ENCODE assay signal across 17 cellular contexts in the genomic region with DNA sequence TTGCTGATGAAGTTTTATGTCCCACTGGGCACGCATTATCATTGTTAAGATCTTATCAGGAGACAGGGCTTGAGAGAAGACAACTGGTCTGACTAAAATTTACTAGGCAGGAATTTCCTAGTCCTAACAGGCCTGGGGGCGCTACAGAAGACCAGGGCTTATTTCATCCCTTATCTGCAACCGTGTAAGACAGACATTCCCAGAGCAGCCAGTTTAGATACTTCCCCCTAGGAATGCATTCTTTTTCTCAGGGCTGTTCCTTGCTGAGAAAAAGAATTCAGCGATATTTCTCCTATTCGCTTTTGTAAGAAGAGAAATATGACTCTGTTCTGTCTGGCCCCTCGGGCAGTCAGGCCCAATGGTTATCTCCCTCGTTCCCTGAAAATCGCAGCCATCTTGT.
DNase-seq lines count a peak whose midpoint lies in the region; TF ChIP-seq lines count a peak whose summit lies in the region.
"Had no signal": no experiment of that assay in that cellular context is flagged by ENCODE, and none has a peak within 500 bp of the region (broad histone marks: within the 10 kb centered on the region; RNA-seq: fewer than 3 reads in every experiment).

No MANE protein-coding gene starts in this region.

- peaks cover 6% of the 10 kb centered on the region for H3K36me3 Mint-ChIP-seq in MCF 10A (ENCODE audit: insufficient read depth, unreplicated experiment)
- H3K36me3 Mint-ChIP-seq in endothelial cell (ENCODE audit: low read depth, unreplicated experiment) = peaks cover 9% of the 10 kb centered on the region
- H3K36me3 Mint-ChIP-seq in osteocyte (ENCODE audit: unreplicated experiment) = peaks cover 5% of the 10 kb centered on the region

- CTCF ChIA-PET in mammary epithelial cell (lab: Charles Lee; ENCODE audit: low non-redundant PET) = interaction anchor here (0.5 kb wide), 1 partner anchor 96 kb away, joined by 16 read pairs; no protein-coding TSS in a partner anchor
- CTCF ChIA-PET in MCF 10A (lab: Yijun Ruan, JAX) = interaction anchor here (0.8 kb wide), 1 partner anchor 16 kb away, joined by 3 read pairs; no protein-coding TSS in a partner anchor

- H3K56ac ChIP-seq in mesendoderm (ENCODE audit: low read length) = no peak overlapping the region

- H3K4me2 ChIP-seq in mammary epithelial cell (ENCODE audit: insufficient read depth, low read depth, low read length) = no peak overlapping the region
- no peak overlapping the region for H3K4me2 ChIP-seq in mesendoderm (ENCODE audit: low read length)
- H3K4me2 ChIP-seq: A549 had no signal

- H4K5ac ChIP-seq in mesendoderm (ENCODE audit: low read length) = no peak overlapping the region

- no peak overlapping the region for H3K18ac ChIP-seq in mesendoderm (ENCODE audit: low read length)

- H3K27ac Mint-ChIP-seq in MCF 10A (ENCODE audit: low read depth, unreplicated experiment) (no peak overlapping the region), endothelial cell (ENCODE audit: unreplicated experiment) (no peak overlapping the region), osteocyte (ENCODE audit: unreplicated experiment) (no peak overlapping the region)
- H3K27ac Mint-ChIP-seq: CD4-positive, alpha-beta T cell; HFFc6 had no signal

- no peak overlapping the region for H3K4ac ChIP-seq in mesendoderm (ENCODE audit: low read depth, low read length)

- dilution Hi-C loops in mammary epithelial cell (cut with HindIII; ENCODE audit: low sequenced_read_pairs) = no loop called here

- H3K4me3 ChIP-seq in mammary epithelial cell (replicated peaks in 1 of 3; ENCODE audit: insufficient read depth in 1 of 3, low read depth in 2 of 3, low read length in 3 of 3) = no peak overlapping the region
- H3K4me3 ChIP-seq in mesendoderm (ENCODE audit: low read length) = no peak overlapping the region
- H3K4me3 ChIP-seq: A549, HAP-1 had no signal

- H3K36me3 ChIP-seq in mammary epithelial cell (ENCODE audit: insufficient read depth, low read length) = no peaks in the 10 kb centered on the region
- H3K36me3 ChIP-seq in mesendoderm (ENCODE audit: control insufficient read depth, insufficient read depth, low read length) = no peaks in the 10 kb centered on the region
- H3K36me3 ChIP-seq: HAP-1 had no signal

- H3K9me3 Mint-ChIP-seq in MCF 10A (ENCODE audit: unreplicated experiment) (peaks cover 9% of the 10 kb centered on the region), endothelial cell (ENCODE audit: unreplicated experiment) (no peaks in the 10 kb centered on the region), osteocyte (ENCODE audit: unreplicated experiment) (peaks cover 16% of the 10 kb centered on the region)

- WGBS in mammary epithelial cell (ENCODE audit: low coverage, missing lambda C conversion rate) = 81% methylated on average over 8 of the region's 8 CpGs
- WGBS in mesendoderm (ENCODE audit: extremely low coverage, insufficient coverage, low lambda C conversion rate) = no CpG with 5 or more reads among the region's 8 CpGs

- H3K4me1 ChIP-seq in mammary epithelial cell (ENCODE audit: insufficient read depth, low read length) (peaks cover 45% of the 10 kb centered on the region), mesendoderm (ENCODE audit: control insufficient read depth, low read depth, low read length) (no peaks in the 10 kb centered on the region)
- H3K4me1 ChIP-seq: A549, Caco-2, HAP-1 had no signal

- H2BK120ac ChIP-seq in mesendoderm (ENCODE audit: low read depth, low read length) = no peak overlapping the region

- TF ChIP-seq CTCF in mammary epithelial cell (conservative IDR thresholded peaks at IDR 0.05 in 1 of 2, IDR thresholded peaks at IDR 0.05 in 1 of 2; ENCODE audit: extremely low read depth in 1 of 2, insufficient read depth in 1 of 2, low read depth in 1 of 2, low read length in 2 of 2) = no peak
- TF ChIP-seq CTCF in MCF 10A (IDR thresholded peaks at IDR 0.05; ENCODE audit: unreplicated experiment) = no peak
- TF ChIP-seq CTCF in endothelial cell (IDR thresholded peaks at IDR 0.05; ENCODE audit: unreplicated experiment) = no peak
- no peak for TF ChIP-seq CTCF in osteocyte (IDR thresholded peaks at IDR 0.05)

- H3K79me1 ChIP-seq in mesendoderm (ENCODE audit: low read length) = no peaks in the 10 kb centered on the region

- H3K9ac ChIP-seq in mammary epithelial cell (ENCODE audit: insufficient read depth, low read length) (no peak overlapping the region), mesendoderm (ENCODE audit: low read length) (no peak overlapping the region)

- H3K27me3 ChIP-seq in mammary epithelial cell (ENCODE audit: insufficient read depth, low read length) = no peaks in the 10 kb centered on the region
- no peaks in the 10 kb centered on the region for H3K27me3 ChIP-seq in mesendoderm (ENCODE audit: insufficient read depth, low read length, poor library complexity)

- H2BK5ac ChIP-seq in mesendoderm (ENCODE audit: low read length) = no peak overlapping the region

- H3K4me3 Mint-ChIP-seq in MCF 10A (ENCODE audit: unreplicated experiment) = no peak overlapping the region
- H3K4me3 Mint-ChIP-seq in endothelial cell (ENCODE audit: unreplicated experiment) = peak overlapping the region; percentile 59
- H3K4me3 Mint-ChIP-seq in osteocyte (ENCODE audit: unreplicated experiment) = no peak overlapping the region
- H3K4me3 Mint-ChIP-seq: CD4-positive, alpha-beta T cell; HFFc6 had no signal

- H2AK5ac ChIP-seq in mesendoderm (ENCODE audit: low read length) = no peak overlapping the region

- in situ Hi-C loops in mammary epithelial cell (cut with MboI; ENCODE audit: low sequenced_read_pairs in 2 of 2) = no loop called here

- intact Hi-C loops in mammary epithelial cell (cut with micrococcal nuclease) (no loop called here), MCF 10A (cut with micrococcal nuclease) (no loop called here)

- no peak overlapping the region for H2AFZ ChIP-seq in mammary epithelial cell (ENCODE audit: low read depth, low read length)

- H3K9me3 ChIP-seq in mammary epithelial cell (replicated peaks; ENCODE audit: insufficient read depth, low read length) = no peaks in the 10 kb centered on the region
- H3K9me3 ChIP-seq: A549, Caco-2, HAP-1 had no signal

- no peak overlapping the region for H4K8ac ChIP-seq in mesendoderm (ENCODE audit: low read depth, low read length)

- H3K23ac ChIP-seq in mesendoderm (ENCODE audit: low read length) = no peak overlapping the region

- H2BK15ac ChIP-seq in mesendoderm (replicated peaks; ENCODE audit: low read depth) = no peak overlapping the region

- no peaks in the 10 kb centered on the region for H3K79me2 ChIP-seq in mammary epithelial cell (ENCODE audit: insufficient read depth, low read length)
- no peaks in the 10 kb centered on the region for H3K79me2 ChIP-seq in mesendoderm (ENCODE audit: control insufficient read depth, insufficient read depth, low read length)

- DNase-seq in mammary epithelial cell (no peak), MCF 10A (ENCODE audit: unreplicated experiment) (no peak), endothelial cell (ENCODE audit: low spot score) (no peak), mesendoderm (peak; percentile 42), NCI-H2196 treated with DMSO at 0.1 percent for 48 hours (lab: John Stamatoyannopoulos, UW; ENCODE audit: unreplicated experiment) (no peak), osteocyte (ENCODE audit: extremely low spot score, unreplicated experiment) (no peak), hippocampal formation (lab: John Stamatoyannopoulos, UW) (no peak)
- DNase-seq: AML-193; Caco-2; CD4-positive, alpha-beta T cell; GF-D8; HFFc6 had no signal

- BruUV-seq in mammary epithelial cell (replicated peaks; lab: Mats Ljungman, UMichigan) (no TSS peak), MCF 10A (replicated peaks; lab: Mats Ljungman, UMichigan) (no TSS peak)

- H3K27ac ChIP-seq in mammary epithelial cell (ENCODE audit: insufficient read depth, low read depth, low read length) (peak overlapping the region; percentile 61), mesendoderm (ENCODE audit: low read depth, low read length) (no peak overlapping the region)
- H3K27ac ChIP-seq: 22Rv1, A549, C4-2B, HL-60 had no signal

- POLR2A ChIA-PET in MCF 10A (lab: Yijun Ruan, JAX) = interaction anchor here (0.6 to 6.7 kb wide), 6 partner anchors 45 to 926 kb away, joined by 3 to 81 read pairs (median 4); a partner anchor contains a TSS

- H4K20me1 ChIP-seq in mammary epithelial cell (ENCODE audit: insufficient read depth, low read length) = no peaks in the 10 kb centered on the region

- H3K4me1 Mint-ChIP-seq in MCF 10A (ENCODE audit: insufficient read depth, unreplicated experiment) (peaks cover 34% of the 10 kb centered on the region), endothelial cell (ENCODE audit: unreplicated experiment) (no peaks in the 10 kb centered on the region), osteocyte (ENCODE audit: unreplicated experiment) (peaks cover 10% of the 10 kb centered on the region)

- no peaks in the 10 kb centered on the region for H3K27me3 Mint-ChIP-seq in MCF 10A (ENCODE audit: insufficient read depth, unreplicated experiment)
- H3K27me3 Mint-ChIP-seq in endothelial cell (ENCODE audit: unreplicated experiment) = no peaks in the 10 kb centered on the region
- H3K27me3 Mint-ChIP-seq in osteocyte (ENCODE audit: unreplicated experiment) = no peaks in the 10 kb centered on the region
- H3K27me3 Mint-ChIP-seq: CD4-positive, alpha-beta T cell had no signal
